In the genomic region with DNA sequence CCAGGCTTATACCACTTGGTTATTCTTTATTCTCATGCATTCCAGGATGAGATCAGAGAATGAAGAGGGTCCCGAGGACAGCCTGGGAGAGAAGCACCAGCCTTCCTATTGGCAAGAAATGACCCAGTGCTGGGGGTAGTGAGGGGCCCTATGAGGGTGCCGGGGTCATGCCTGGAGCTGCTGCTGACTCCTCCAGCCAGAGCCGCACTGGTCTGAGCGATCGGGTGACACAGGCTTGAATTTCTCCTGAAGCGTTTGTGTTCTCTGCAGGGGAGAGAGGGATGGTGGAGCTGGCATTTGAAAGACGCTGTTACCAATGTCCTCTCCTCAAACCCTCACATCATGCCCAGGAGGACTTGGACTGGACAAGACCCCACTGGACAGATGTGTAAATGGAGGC, we compare ENCODE assay signal across 20 cellular contexts. TPM values are rescaled to one million over a fixed set of nuclear protein-coding genes. Genes with fewer than 3 reads are reported as not detected.
"Had no signal": no experiment of that assay in that cellular context is flagged by ENCODE, and none has a peak within 500 bp of the region (broad histone marks: within the 10 kb centered on the region; RNA-seq: fewer than 3 reads in every experiment).

No MANE protein-coding gene starts in this region.

- H3K27ac Mint-ChIP-seq: activated CD4-positive, alpha-beta T cell treated with anti-CD3 and anti-CD28 coated beads for 36 hours; activated T-helper 1 cell treated with anti-CD3 and anti-CD28 coated beads, Interleukin-12 subunit alpha, Interleukin-12 subunit beta, Interleukin-2, Interleukin-4 antibody, amounts not matched to agents 30 ng/mL and 10 ng/mL and 1 ng/mL, durations not matched to agents 14 hours and 24 hours and 36 hours had no signal

- DNase-seq: activated CD4-positive, alpha-beta T cell treated with anti-CD3 and anti-CD28 coated beads for 36 hours; caudate nucleus; effector CD4-positive, alpha-beta T cell; esophagus squamous epithelium; hippocampal formation; left ventricle myocardium inferior; natural killer cell; nucleus accumbens; right cardiac atrium; stimulated activated CD4-positive, alpha-beta T cell treated with anti-CD3 and anti-CD28 coated beads, Interleukin-15, amount 100 ng/mL, for 24 hours; stimulated activated CD4-positive, alpha-beta T cell treated with anti-CD3 and anti-CD28 coated beads, Interleukin-4, amount 100 ng/mL, for 1 hour; stimulated activated naive CD4-positive, alpha-beta T cell treated with Interleukin-2 at 50 U/mL for 16 hours; substantia nigra; uterus had no signal

- H3K27me3 ChIP-seq: esophagus squamous epithelium, tibial nerve, uterus had no signal

- H3K9me3 Mint-ChIP-seq: activated T-helper 1 cell treated with anti-CD3 and anti-CD28 coated beads, Interleukin-12 subunit alpha, Interleukin-12 subunit beta, Interleukin-2, Interleukin-4 antibody, amounts not matched to agents 30 ng/mL and 10 ng/mL and 1 ng/mL, durations not matched to agents 14 hours and 24 hours and 36 hours; natural killer cell had no signal

- ATAC-seq: activated CD4-positive, alpha-beta T cell treated with anti-CD3 and anti-CD28 coated beads for 36 hours; natural killer cell had no signal

- H3K27me3 Mint-ChIP-seq: activated CD4-positive, alpha-beta T cell treated with anti-CD3 and anti-CD28 coated beads for 36 hours had no signal

- H3K36me3 Mint-ChIP-seq: natural killer cell had no signal

- H3K4me3 Mint-ChIP-seq: activated CD4-positive, alpha-beta T cell treated with anti-CD3 and anti-CD28 coated beads for 36 hours; activated T-helper 1 cell treated with anti-CD3 and anti-CD28 coated beads, Interleukin-12 subunit alpha, Interleukin-12 subunit beta, Interleukin-2, Interleukin-4 antibody, amounts not matched to agents 30 ng/mL and 10 ng/mL and 1 ng/mL, durations not matched to agents 14 hours and 24 hours and 36 hours; natural killer cell had no signal

- H3K9me3 ChIP-seq: esophagus squamous epithelium, left ventricle myocardium inferior, tibial nerve, uterus had no signal

- H3K27ac ChIP-seq: coronary artery, esophagus squamous epithelium, left ventricle myocardium inferior, tibial nerve, uterus, VCaP had no signal

- H3K36me3 ChIP-seq: esophagus squamous epithelium, left ventricle myocardium inferior, uterus had no signal

- H3K4me3 ChIP-seq: coronary artery, esophagus squamous epithelium, left ventricle myocardium inferior, skin epidermis, tibial nerve, uterus had no signal

RNA-seq across cellular contexts. Expression of a gene that starts 18.1 kb away (rescaled TPM):
- total RNA-seq: fibroblast of villous mesenchyme, left ventricle myocardium inferior had no signal
